Comparison of ENCODE assay signal across 1 cellular context in genomic region chr2:145751155-145751554, GRCh38.
TF ChIP-seq lines count a peak whose summit lies in the region.

No MANE protein-coding gene starts in this region.

TF ChIP-seq in SK-N-SH, 30 proteins besides CTCF, POLR2A, EP300 and RAD21:
- TF ChIP-seq CHD2 (IDR thresholded peaks at IDR 0.05; ENCODE audit: low read length, partially characterized antibody), result no peak
- no peak for TF ChIP-seq PBX3 (IDR thresholded peaks at IDR 0.05)
